ENCODE assay signal across 8 cellular contexts in genomic region chr6:142819603-142820335, GRCh38.
DNase-seq lines count a peak whose midpoint lies in the region; ATAC-seq, FAIRE-seq and TF ChIP-seq lines count a peak whose summit lies in the region.

No MANE protein-coding gene starts in this region.

- H3K36me3 ChIP-seq in naive thymus-derived CD4-positive, alpha-beta T cell (ENCODE audit: control insufficient read depth in 2 of 3, insufficient read depth in 3 of 3, low read length in 3 of 3): no peaks in the 10 kb centered on the region

- CTCF ChIA-PET in naive thymus-derived CD4-positive, alpha-beta T cell (lab: Charles Lee): interaction anchor here (0.6 to 2.5 kb wide), 4 partner anchors 14 to 128 kb away, joined by 3 to 5 read pairs (median 3); no protein-coding TSS in a partner anchor

- no peak for DNase-seq in CD14-positive monocyte (ENCODE audit: low spot score)
- DNase-seq in GM19239 (ENCODE audit: insufficient read length, low spot score): no peak
- DNase-seq in naive thymus-derived CD4-positive, alpha-beta T cell: peak in 6 of 9 donors; percentile 27 to 80 (median 44)
- DNase-seq in NCI-H345 treated with DMSO at 0.1 percent for 48 hours (lab: John Stamatoyannopoulos, UW; ENCODE audit: unreplicated experiment): no peak
- no peak for DNase-seq in NCI-H524 (lab: John Stamatoyannopoulos, UW)

- no peaks in the 10 kb centered on the region for H3K9me3 ChIP-seq in naive thymus-derived CD4-positive, alpha-beta T cell (ENCODE audit: control insufficient read depth in 2 of 3, low read length in 3 of 3)

- peak; percentile 64 for ATAC-seq in HG03354 (IDR thresholded peaks at IDR 0.05; ENCODE audit: poor library complexity, severe bottlenecking, unreplicated experiment)
- peak; percentile 75 for ATAC-seq in naive thymus-derived CD4-positive, alpha-beta T cell

- peak overlapping the region; percentile 82 for H3K27ac ChIP-seq in naive thymus-derived CD4-positive, alpha-beta T cell (ENCODE audit: low read depth, low read length)

- no peak for TF ChIP-seq CTCF in CD14-positive monocyte (IDR thresholded peaks at IDR 0.05)

- H3K9me3 Mint-ChIP-seq in CD14-positive monocyte: peaks cover 0 to 9% (median 0%) of the 10 kb centered on the region in 7 donors
- no peaks in the 10 kb centered on the region for H3K9me3 Mint-ChIP-seq in T-helper 1 cell treated with Interleukin-12 subunit alpha and Interleukin-12 subunit beta and Interleukin-4 antibody, amounts not matched to agents 30 μg/mL and 1 μg/mL, for 36 hours
- H3K9me3 Mint-ChIP-seq in dendritic cell treated with granulocyte-macrophage colony-stimulating factor and Interleukin-4, amounts not matched to agents 40 ng/mL and 50 ng/mL, for 4 days: no peaks in the 10 kb centered on the region
- peaks cover 0 to 10% (median 0%) of the 10 kb centered on the region in 11 donors for H3K9me3 Mint-ChIP-seq in naive thymus-derived CD4-positive, alpha-beta T cell

- peaks cover 59 to 67% of the 10 kb centered on the region in 2 donors for H3K4me1 ChIP-seq in naive thymus-derived CD4-positive, alpha-beta T cell (ENCODE audit: control insufficient read depth in 2 of 2, insufficient read depth in 2 of 2, low read length in 2 of 2)

- intact Hi-C loops in CD14-positive monocyte (cut with micrococcal nuclease): no loop called here
- intact Hi-C loops in dendritic cell treated with granulocyte-macrophage colony-stimulating factor and Interleukin-4, amounts not matched to agents 40 ng/mL and 50 ng/mL, for 4 days (cut with micrococcal nuclease): no loop called here
- intact Hi-C loops in naive thymus-derived CD4-positive, alpha-beta T cell (cut with micrococcal nuclease): loop anchor here (1.0 to 5.0 kb wide), 10 partner anchors 8 to 125 kb away; no protein-coding TSS in a partner anchor

- no peaks in the 10 kb centered on the region for H3K27me3 ChIP-seq in naive thymus-derived CD4-positive, alpha-beta T cell (ENCODE audit: control insufficient read depth in 2 of 2, insufficient read depth in 2 of 2, low read length in 2 of 2)

- peaks cover 0 to 2% of the 10 kb centered on the region in 2 donors for H3K36me3 Mint-ChIP-seq in CD14-positive monocyte
- H3K36me3 Mint-ChIP-seq in T-helper 1 cell treated with Interleukin-12 subunit alpha and Interleukin-12 subunit beta and Interleukin-4 antibody, amounts not matched to agents 30 μg/mL and 1 μg/mL, for 36 hours (ENCODE audit: low read depth): peaks cover 32% of the 10 kb centered on the region
- H3K36me3 Mint-ChIP-seq in dendritic cell treated with granulocyte-macrophage colony-stimulating factor and Interleukin-4, amounts not matched to agents 40 ng/mL and 50 ng/mL, for 4 days (ENCODE audit: low read depth): no peaks in the 10 kb centered on the region
- H3K36me3 Mint-ChIP-seq in naive thymus-derived CD4-positive, alpha-beta T cell: peaks cover 5 to 36% (median 28%) of the 10 kb centered on the region in 5 donors

- no peaks in the 10 kb centered on the region for H3K27me3 Mint-ChIP-seq in CD14-positive monocyte (ENCODE audit: low read depth in 3 of 3)
- H3K27me3 Mint-ChIP-seq in T-helper 1 cell treated with Interleukin-12 subunit alpha and Interleukin-12 subunit beta and Interleukin-4 antibody, amounts not matched to agents 30 μg/mL and 1 μg/mL, for 36 hours (ENCODE audit: low read depth): no peaks in the 10 kb centered on the region
- no peaks in the 10 kb centered on the region for H3K27me3 Mint-ChIP-seq in dendritic cell treated with granulocyte-macrophage colony-stimulating factor and Interleukin-4, amounts not matched to agents 40 ng/mL and 50 ng/mL, for 4 days
- H3K27me3 Mint-ChIP-seq in naive thymus-derived CD4-positive, alpha-beta T cell: no peaks in the 10 kb centered on the region

- peaks cover 11% of the 10 kb centered on the region for H3K4me1 Mint-ChIP-seq in CD14-positive monocyte
- peaks cover 56% of the 10 kb centered on the region for H3K4me1 Mint-ChIP-seq in T-helper 1 cell treated with Interleukin-12 subunit alpha and Interleukin-12 subunit beta and Interleukin-4 antibody, amounts not matched to agents 30 μg/mL and 1 μg/mL, for 36 hours (ENCODE audit: low read depth)
- H3K4me1 Mint-ChIP-seq in dendritic cell treated with granulocyte-macrophage colony-stimulating factor and Interleukin-4, amounts not matched to agents 40 ng/mL and 50 ng/mL, for 4 days (ENCODE audit: low read depth): peaks cover 11% of the 10 kb centered on the region
- peaks cover 52 to 95% (median 83%) of the 10 kb centered on the region in 7 donors for H3K4me1 Mint-ChIP-seq in naive thymus-derived CD4-positive, alpha-beta T cell

- POLR2A ChIA-PET in naive thymus-derived CD4-positive, alpha-beta T cell (lab: Charles Lee): interaction anchor here (0.6 to 8.6 kb wide), 18 partner anchors 8 to 123 kb away, joined by 3 to 71 read pairs (median 5); no protein-coding TSS in a partner anchor

- peak; percentile 98 for FAIRE-seq in GM19239 (lab: Jason Lieb, UNC)

- peak overlapping the region in 5 of 7 donors; percentile 30 to 80 (median 64) for H3K27ac Mint-ChIP-seq in CD14-positive monocyte
- peak overlapping the region; percentile 97 for H3K27ac Mint-ChIP-seq in T-helper 1 cell treated with Interleukin-12 subunit alpha and Interleukin-12 subunit beta and Interleukin-4 antibody, amounts not matched to agents 30 μg/mL and 1 μg/mL, for 36 hours
- H3K27ac Mint-ChIP-seq in dendritic cell treated with granulocyte-macrophage colony-stimulating factor and Interleukin-4, amounts not matched to agents 40 ng/mL and 50 ng/mL, for 4 days: peak overlapping the region; percentile 68
- H3K27ac Mint-ChIP-seq in naive thymus-derived CD4-positive, alpha-beta T cell: peak overlapping the region; percentile 68 to 99 (median 92)

- H3K4me3 ChIP-seq in naive thymus-derived CD4-positive, alpha-beta T cell (ENCODE audit: low read length): peak overlapping the region; percentile 66

- peak overlapping the region; percentile 76 to 92 for H3K4me3 Mint-ChIP-seq in CD14-positive monocyte
- H3K4me3 Mint-ChIP-seq in T-helper 1 cell treated with Interleukin-12 subunit alpha and Interleukin-12 subunit beta and Interleukin-4 antibody, amounts not matched to agents 30 μg/mL and 1 μg/mL, for 36 hours: peak overlapping the region; percentile 88
- peak overlapping the region; percentile 70 for H3K4me3 Mint-ChIP-seq in dendritic cell treated with granulocyte-macrophage colony-stimulating factor and Interleukin-4, amounts not matched to agents 40 ng/mL and 50 ng/mL, for 4 days
- peak overlapping the region; percentile 72 to 93 (median 89) for H3K4me3 Mint-ChIP-seq in naive thymus-derived CD4-positive, alpha-beta T cell

Comparison
In these comparisons a context has a peak if more than half of its experiments do, and no peak if none do; other contexts are left out.
1. DNase-seq: peak in naive thymus-derived CD4-positive, alpha-beta T cell (6 of 9); none in CD14-positive monocyte (single experiment), GM19239 (single experiment), NCI-H345 treated with DMSO at 0.1 percent for 48 hours (single experiment) and NCI-H524 (0 of 2).
2. intact Hi-C loops: an anchor here in naive thymus-derived CD4-positive, alpha-beta T cell (1.0 to 5.0 kb wide); none called in CD14-positive monocyte and dendritic cell treated with granulocyte-macrophage colony-stimulating factor and Interleukin-4, amounts not matched to agents 40 ng/mL and 50 ng/mL, for 4 days.
3. Peak in every context shown above with its lines, with median percentiles within 50 percentile points of each other: H3K27ac Mint-ChIP-seq and H3K4me3 Mint-ChIP-seq.